In genomic region chr3:188268336-188268735, GRCh38 we compare ENCODE assay signal across 14 cellular contexts.
A peak's percentile ranks its signal among the peaks of the same experiment; 100 is the strongest.
DNase-seq lines count a peak whose midpoint lies in the region; ATAC-seq and TF ChIP-seq lines count a peak whose summit lies in the region.
"Had no signal": no experiment of that assay in that cellular context is flagged by ENCODE, and none has a peak within 500 bp of the region (broad histone marks: within the 10 kb centered on the region; RNA-seq: fewer than 3 reads in every experiment).

No MANE protein-coding gene starts in this region.

- H3K27ac Mint-ChIP-seq in Caco-2 (ENCODE audit: unreplicated experiment), result no peak overlapping the region
- H3K27ac Mint-ChIP-seq: activated naive CD4-positive, alpha-beta T cell treated with anti-CD3 and anti-CD28 coated beads, Interleukin-2, amount 50 U/mL, for 24 hours; naive thymus-derived CD8-positive, alpha-beta T cell had no signal

- TF ChIP-seq EP300 in upper lobe of left lung (IDR thresholded peaks at IDR 0.05), result no peak

- no peaks in the 10 kb centered on the region for H3K9me3 ChIP-seq in Caco-2
- H3K9me3 ChIP-seq in Panc1 (ENCODE audit: control insufficient read depth, insufficient read depth, low read depth, low read length), result no peaks in the 10 kb centered on the region
- no peaks in the 10 kb centered on the region for H3K9me3 ChIP-seq in iPS-20b (ENCODE audit: insufficient read depth, low read depth, low read length)
- H3K9me3 ChIP-seq in skeletal muscle tissue (ENCODE audit: control insufficient read depth in 3 of 3, low read length in 3 of 3), result no peaks in the 10 kb centered on the region
- H3K9me3 ChIP-seq in upper lobe of left lung, result no peaks in the 10 kb centered on the region
- H3K9me3 ChIP-seq: BLaER1, MG63 had no signal

- no peak overlapping the region; the same call in 1 of the 2 replicates for H3K9ac ChIP-seq in iPS-20b (ENCODE audit: low read depth, low read length)
- H3K9ac ChIP-seq in skeletal muscle tissue (ENCODE audit: low read depth in 1 of 3, low read length in 3 of 3), result no peak overlapping the region
- H3K9ac ChIP-seq: BLaER1 had no signal

- DNase-seq in Caco-2 (no peak), Panc1 (ENCODE audit: low read depth, low spot score) (no peak), upper lobe of left lung (no peak), SW 1271 (lab: John Stamatoyannopoulos, UW) (no peak)
- DNase-seq in stimulated activated naive CD8-positive, alpha-beta T cell treated with anti-CD3 and anti-CD28 coated beads, Interleukin-15, Interleukin-2, amounts not matched to agents 100 U/mL and 50 U/mL, for 24 hours, result no peak
- DNase-seq: effector CD8-positive, alpha-beta T cell; MG63; naive thymus-derived CD8-positive, alpha-beta T cell; NCI-H187 treated with DMSO at 0.1 percent for 48 hours; NCI-H524 treated with DMSO at 0.1 percent for 48 hours had no signal

- BruUV-seq in Caco-2 (replicated peaks; lab: Mats Ljungman, UMichigan), result no TSS peak
- no TSS peak for BruUV-seq in Panc1 (replicated peaks; lab: Mats Ljungman, UMichigan)

- H3K4me1 ChIP-seq in Caco-2 (peaks cover 85% of the 10 kb centered on the region), Panc1 (ENCODE audit: control insufficient read depth, insufficient read depth, low read length) (peaks cover 93% of the 10 kb centered on the region), iPS-20b (ENCODE audit: insufficient read depth, low read length) (peaks cover 63% of the 10 kb centered on the region), skeletal muscle tissue (ENCODE audit: control insufficient read depth in 3 of 3, insufficient read depth in 3 of 3, low read length in 3 of 3) (peaks cover 48 to 69% (median 50%) of the 10 kb centered on the region in 3 donors), upper lobe of left lung (peaks cover 63 to 89% (median 77%) of the 10 kb centered on the region in 4 donors)

- 84 to 85% methylated on average over 5 of the region's 5 CpGs for WGBS in upper lobe of left lung, 2 donors

- H3K27me3 ChIP-seq in Caco-2 (replicated peaks; ENCODE audit: control insufficient read depth, insufficient read depth, low read length), result no peaks in the 10 kb centered on the region
- H3K27me3 ChIP-seq in Panc1 (ENCODE audit: control insufficient read depth, insufficient read depth, low read length), result no peaks in the 10 kb centered on the region
- no peaks in the 10 kb centered on the region for H3K27me3 ChIP-seq in iPS-20b (ENCODE audit: insufficient read depth, low read length)
- H3K27me3 ChIP-seq in skeletal muscle tissue (ENCODE audit: control insufficient read depth in 3 of 3, insufficient read depth in 3 of 3, low read length in 3 of 3), result no peaks in the 10 kb centered on the region
- no peaks in the 10 kb centered on the region for H3K27me3 ChIP-seq in upper lobe of left lung
- H3K27me3 ChIP-seq: BLaER1, MG63 had no signal

- POLR2A ChIA-PET in Caco-2 (lab: Charles Lee), result interaction anchor here (1.1 kb wide), 1 partner anchor 115 kb away, joined by 3 read pairs; no protein-coding TSS in a partner anchor
- POLR2A ChIA-PET in Panc1 (lab: Charles Lee), result no interaction called here

- peaks cover 1% of the 10 kb centered on the region; the same call in 1 of the 2 replicates for H3K36me3 ChIP-seq in Caco-2 (ENCODE audit: control insufficient read depth, insufficient read depth, low read length)
- H3K36me3 ChIP-seq in Panc1 (ENCODE audit: control insufficient read depth, insufficient read depth, low read length), result no peaks in the 10 kb centered on the region
- H3K36me3 ChIP-seq in iPS-20b (ENCODE audit: insufficient read depth, low read depth, low read length), result no peaks in the 10 kb centered on the region
- no peaks in the 10 kb centered on the region for H3K36me3 ChIP-seq in skeletal muscle tissue (ENCODE audit: control insufficient read depth in 3 of 3, insufficient read depth in 3 of 3, low read length in 3 of 3)
- H3K36me3 ChIP-seq in upper lobe of left lung, result no peaks in the 10 kb centered on the region

- H3K4me3 ChIP-seq in Caco-2 (ENCODE audit: low read depth, low read length), result no peak overlapping the region
- H3K4me3 ChIP-seq in Panc1 (ENCODE audit: low read depth in 2 of 2, low read length in 2 of 2), result no peak overlapping the region
- H3K4me3 ChIP-seq in iPS-20b (ENCODE audit: low read length), result no peak overlapping the region
- no peak overlapping the region for H3K4me3 ChIP-seq in skeletal muscle tissue (ENCODE audit: low read length in 3 of 3)
- no peak overlapping the region for H3K4me3 ChIP-seq in upper lobe of left lung
- H3K4me3 ChIP-seq: BLaER1, MG63 had no signal

- TF ChIP-seq POLR2A in upper lobe of left lung (IDR thresholded peaks at IDR 0.05), result no peak

- in situ Hi-C loops in Panc1 (cut with HindIII; ENCODE audit: low pct_unique_long_range_greater_than_20kb, low sequenced_read_pairs), result no loop called here

- H3K27me3 Mint-ChIP-seq in Caco-2 (ENCODE audit: insufficient read depth, unreplicated experiment), result no peaks in the 10 kb centered on the region
- H3K27me3 Mint-ChIP-seq: activated naive CD4-positive, alpha-beta T cell treated with anti-CD3 and anti-CD28 coated beads, Interleukin-2, amount 50 U/mL, for 24 hours; naive thymus-derived CD8-positive, alpha-beta T cell had no signal

- ATAC-seq in Panc1 (no peak), upper lobe of left lung (ENCODE audit: low FRiP score in 2 of 2) (no peak)
- no peak for ATAC-seq in stimulated activated naive CD8-positive, alpha-beta T cell treated with anti-CD3 and anti-CD28 coated beads, Interleukin-15, Interleukin-2, amounts not matched to agents 100 U/mL and 50 U/mL, for 24 hours
- ATAC-seq: naive thymus-derived CD8-positive, alpha-beta T cell had no signal

- no peaks in the 10 kb centered on the region for H3K9me3 Mint-ChIP-seq in Caco-2 (ENCODE audit: unreplicated experiment)
- H3K9me3 Mint-ChIP-seq: activated naive CD4-positive, alpha-beta T cell treated with anti-CD3 and anti-CD28 coated beads, Interleukin-2, amount 50 U/mL, for 24 hours; naive thymus-derived CD8-positive, alpha-beta T cell had no signal

- H3K27ac ChIP-seq in Panc1 (ENCODE audit: low read length) (peak overlapping the region; percentile 73), iPS-20b (ENCODE audit: low read length) (peak overlapping the region; percentile 71), skeletal muscle tissue (ENCODE audit: low read depth, low read length) (peak overlapping the region; percentile 91), upper lobe of left lung (peak overlapping the region in 2 of 4 donors; percentile 79 to 86)
- H3K27ac ChIP-seq: BLaER1 had no signal

- peaks cover 34% of the 10 kb centered on the region for H3K4me1 Mint-ChIP-seq in Caco-2 (ENCODE audit: low read depth, unreplicated experiment)

- CTCF ChIA-PET in Caco-2 (lab: Charles Lee), result no interaction called here
- CTCF ChIA-PET in Panc1 (lab: Charles Lee), result interaction anchor here (0.7 kb wide), 1 partner anchor 148 kb away, joined by 3 read pairs; no protein-coding TSS in a partner anchor

- peaks cover 16% of the 10 kb centered on the region for H3K36me3 Mint-ChIP-seq in Caco-2 (ENCODE audit: insufficient read depth, unreplicated experiment)

- intact Hi-C loops in Caco-2 (cut with micrococcal nuclease; ENCODE audit: unreplicated experiment), result no loop called here
- intact Hi-C loops in Panc1 (cut with micrococcal nuclease; ENCODE audit: unreplicated experiment), result loop anchor here (10.0 kb wide), 1 partner anchor 114 kb away; the partner anchor contains the start of gene LPP

- H3K4me3 Mint-ChIP-seq in Caco-2 (ENCODE audit: unreplicated experiment), result peak overlapping the region; percentile 34
- H3K4me3 Mint-ChIP-seq: activated naive CD4-positive, alpha-beta T cell treated with anti-CD3 and anti-CD28 coated beads, Interleukin-2, amount 50 U/mL, for 24 hours; naive thymus-derived CD8-positive, alpha-beta T cell had no signal

- TF ChIP-seq CTCF in Caco-2 (IDR thresholded peaks at IDR 0.05; ENCODE audit: insufficient read depth in 1 of 2, low read depth in 1 of 2, low read length in 1 of 2, severe bottlenecking in 1 of 2, unreplicated experiment in 1 of 2), result no peak
- TF ChIP-seq CTCF in Panc1 (IDR thresholded peaks at IDR 0.05), result no peak
- no peak for TF ChIP-seq CTCF in upper lobe of left lung (IDR thresholded peaks at IDR 0.05)
